20 cellular contexts compared by ENCODE assay signal in the genomic region with DNA sequence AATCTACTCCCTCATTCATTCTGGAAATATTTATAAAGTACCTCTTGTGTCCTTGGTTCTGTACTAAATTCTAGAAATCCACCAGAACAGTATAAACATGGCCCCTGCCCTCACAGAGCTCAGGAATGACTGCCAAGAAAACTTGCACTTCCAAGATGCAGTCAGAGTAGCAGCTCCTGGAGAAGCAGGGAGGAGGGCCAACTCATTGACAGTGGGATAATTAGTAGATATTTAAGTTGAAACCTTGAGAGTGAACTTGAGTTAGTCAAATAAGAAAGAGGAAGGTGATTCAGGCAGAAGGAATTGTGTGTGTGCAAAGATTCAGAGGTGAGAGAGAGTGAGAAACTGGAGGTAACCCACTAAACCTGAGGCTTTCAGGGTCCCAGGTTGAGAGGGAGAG.
DNase-seq lines count a peak whose midpoint lies in the region; ATAC-seq, FAIRE-seq and TF ChIP-seq lines count a peak whose summit lies in the region.
"Had no signal": no experiment of that assay in that cellular context is flagged by ENCODE, and none has a peak within 500 bp of the region (broad histone marks: within the 10 kb centered on the region; RNA-seq: fewer than 3 reads in every experiment).

No MANE protein-coding gene starts in this region.

- no peak overlapping the region for H3K9ac ChIP-seq in PC-3 (ENCODE audit: low read length)
- H3K9ac ChIP-seq in fibroblast of lung (ENCODE audit: insufficient read depth, low read length) = no peak overlapping the region
- H3K9ac ChIP-seq in trophoblast cell (ENCODE audit: low read length) = no peak overlapping the region

- H3K27ac Mint-ChIP-seq in activated T-cell treated with anti-CD3 and anti-CD28 coated beads, Interleukin-2, amount 50 U/mL, for 24 hours = peak overlapping the region; percentile 34
- H3K27ac Mint-ChIP-seq: activated naive CD8-positive, alpha-beta T cell treated with anti-CD3 and anti-CD28 coated beads, Interleukin-2, amount 10 ng/mL, durations not matched to agents 7 days and 5 days; endodermal cell had no signal

- CTCF ChIA-PET in PC-3 (lab: Charles Lee) (no interaction called here), OCI-LY7 (lab: Charles Lee; ENCODE audit: unreplicated experiment) (no interaction called here)

- DNase-seq in activated T-cell treated with anti-CD3 and anti-CD28 coated beads, Interleukin-2, amount 50 U/mL, for 24 hours = no peak
- DNase-seq in activated T-cell treated with anti-CD3 and anti-CD28 coated beads for 4 hours = no peak
- peak; percentile 33 for DNase-seq in PC-3
- DNase-seq in fibroblast of lung (ENCODE audit: low read depth in 2 of 2) = peak; percentile 36 to 85
- DNase-seq in trophoblast cell = no peak
- DNase-seq in frontal cortex (ENCODE audit: low spot score in 2 of 2) = no peak
- no peak for DNase-seq in OCI-LY7 (ENCODE audit: low spot score)
- DNase-seq: activated naive CD8-positive, alpha-beta T cell treated with anti-CD3 and anti-CD28 coated beads, Interleukin-2, amount 10 ng/mL, durations not matched to agents 7 days and 5 days; endodermal cell; GF-D8; head of caudate nucleus; midbrain; NCI-H1092; Right ventricle myocardium superior; stimulated activated naive CD8-positive, alpha-beta T cell treated with anti-CD3 and anti-CD28 coated beads, Interleukin-15, Interleukin-2, amounts not matched to agents 100 U/mL and 50 U/mL, for 24 hours had no signal

- H3K9me3 Mint-ChIP-seq in activated T-cell treated with anti-CD3 and anti-CD28 coated beads, Interleukin-2, amount 50 U/mL, for 24 hours = peaks cover 20% of the 10 kb centered on the region
- H3K9me3 Mint-ChIP-seq: endodermal cell, IgD-negative memory B cell had no signal

- no peak overlapping the region for H3K4me3 ChIP-seq in PC-3 (ENCODE audit: low read length)
- no peak overlapping the region for H3K4me3 ChIP-seq in fibroblast of lung (replicated peaks in 1 of 4; ENCODE audit: control extremely low read depth in 1 of 4, insufficient read depth in 1 of 4, low read depth in 3 of 4, low read length in 4 of 4)
- no peak overlapping the region for H3K4me3 ChIP-seq in trophoblast cell (ENCODE audit: low read depth, low read length)
- H3K4me3 ChIP-seq in OCI-LY7 (ENCODE audit: low read depth, low read length, poor library complexity, severe bottlenecking) = no peak overlapping the region
- H3K4me3 ChIP-seq: skin epidermis had no signal

- H4K12ac ChIP-seq in trophoblast cell (ENCODE audit: low read depth, low read length) = no peak overlapping the region

- H3K27me3 Mint-ChIP-seq in activated T-cell treated with anti-CD3 and anti-CD28 coated beads, Interleukin-2, amount 50 U/mL, for 24 hours = peaks cover 6% of the 10 kb centered on the region
- H3K27me3 Mint-ChIP-seq: activated naive CD8-positive, alpha-beta T cell treated with anti-CD3 and anti-CD28 coated beads, Interleukin-2, amount 10 ng/mL, durations not matched to agents 7 days and 5 days had no signal

- no peaks in the 10 kb centered on the region for H3F3A ChIP-seq in PC-3 (ENCODE audit: low read length, unreplicated experiment)

- intact Hi-C loops in PC-3 (cut with micrococcal nuclease) (no loop called here), OCI-LY7 (cut with micrococcal nuclease; ENCODE audit: unreplicated experiment) (no loop called here)

- H2BK12ac ChIP-seq in trophoblast cell (ENCODE audit: low read length) = no peak overlapping the region

- no peaks in the 10 kb centered on the region for H3K9me2 ChIP-seq in PC-3 (replicated peaks; ENCODE audit: low read length)
- H3K9me2 ChIP-seq in OCI-LY7 (ENCODE audit: insufficient read depth, low read length) = no peaks in the 10 kb centered on the region

- no peak overlapping the region for H3K23ac ChIP-seq in trophoblast cell (ENCODE audit: low read length)

- H2AFZ ChIP-seq in PC-3 (ENCODE audit: low read length) (peak overlapping the region; percentile 40; the same call in 1 of the 2 replicates), fibroblast of lung (ENCODE audit: low read length) (no peak overlapping the region), trophoblast cell (ENCODE audit: insufficient read depth, low read length, poor library complexity) (no peak overlapping the region), OCI-LY7 (ENCODE audit: low read length) (no peak overlapping the region)

- peak; percentile 21; the same call in 1 of the 2 replicates for ATAC-seq in PC-3
- no peak for ATAC-seq in GM21825 (IDR thresholded peaks at IDR 0.05; ENCODE audit: unreplicated experiment)
- ATAC-seq: stimulated activated naive CD8-positive, alpha-beta T cell treated with anti-CD3 and anti-CD28 coated beads, Interleukin-15, Interleukin-2, amounts not matched to agents 100 U/mL and 50 U/mL, for 24 hours had no signal

- peak overlapping the region; percentile 18 for H2BK120ac ChIP-seq in trophoblast cell (ENCODE audit: insufficient read depth, low read length, poor library complexity)

- no peaks in the 10 kb centered on the region for H3K79me2 ChIP-seq in PC-3 (ENCODE audit: low read length)
- H3K79me2 ChIP-seq in fibroblast of lung (ENCODE audit: control insufficient read depth, insufficient read depth, low read length) = no peaks in the 10 kb centered on the region
- H3K79me2 ChIP-seq in trophoblast cell (ENCODE audit: control insufficient read depth, insufficient read depth, low read length, poor library complexity) = peaks cover 2% of the 10 kb centered on the region
- no peaks in the 10 kb centered on the region for H3K79me2 ChIP-seq in OCI-LY7 (ENCODE audit: insufficient read depth, low read depth, low read length)

- peak overlapping the region; percentile 31 for H4K91ac ChIP-seq in trophoblast cell (ENCODE audit: low read depth, low read length)

- H4K8ac ChIP-seq in trophoblast cell (ENCODE audit: low read depth, low read length) = no peak overlapping the region

- H3K27me3 ChIP-seq in PC-3 (ENCODE audit: low read length) = no peaks in the 10 kb centered on the region
- no peaks in the 10 kb centered on the region for H3K27me3 ChIP-seq in fibroblast of lung (ENCODE audit: control insufficient read depth, insufficient read depth, low read length)
- H3K27me3 ChIP-seq in trophoblast cell (ENCODE audit: insufficient read depth, low read length) = no peaks in the 10 kb centered on the region

- POLR2A ChIA-PET in PC-3 (lab: Charles Lee; ENCODE audit: unreplicated experiment) = no interaction called here
- POLR2A ChIA-PET in OCI-LY7 (lab: Charles Lee) = no interaction called here

- TF ChIP-seq CTCF in PC-3 (conservative IDR thresholded peaks at IDR 0.05; ENCODE audit: low read depth, low read length) (no peak), fibroblast of lung (conservative IDR thresholded peaks at IDR 0.05 in 1 of 2, IDR thresholded peaks at IDR 0.05 in 1 of 2; ENCODE audit: low read depth in 1 of 2, low read length in 2 of 2) (no peak), OCI-LY7 (conservative IDR thresholded peaks at IDR 0.05; ENCODE audit: low read length) (no peak)

- H3K4me3 Mint-ChIP-seq in activated T-cell treated with anti-CD3 and anti-CD28 coated beads, Interleukin-2, amount 50 U/mL, for 24 hours = no peak overlapping the region
- H3K4me3 Mint-ChIP-seq: activated naive CD8-positive, alpha-beta T cell treated with anti-CD3 and anti-CD28 coated beads, Interleukin-2, amount 10 ng/mL, durations not matched to agents 7 days and 5 days; endodermal cell had no signal

- no peak overlapping the region for H3K4ac ChIP-seq in trophoblast cell (ENCODE audit: low read depth, low read length)

- BruUV-seq in PC-3 (replicated peaks; lab: Mats Ljungman, UMichigan) (no TSS peak), OCI-LY7 (replicated peaks; lab: Mats Ljungman, UMichigan) (no TSS peak)

- H3K18ac ChIP-seq in trophoblast cell (ENCODE audit: low read length) = no peak overlapping the region

- H3K14ac ChIP-seq in trophoblast cell (ENCODE audit: low read length) = no peak overlapping the region

- no peak overlapping the region for H2BK5ac ChIP-seq in trophoblast cell (ENCODE audit: low read depth, low read length, poor library complexity)

- peaks cover 73% of the 10 kb centered on the region for H3K4me1 Mint-ChIP-seq in activated T-cell treated with anti-CD3 and anti-CD28 coated beads, Interleukin-2, amount 50 U/mL, for 24 hours (ENCODE audit: low read depth)

- H3K4me2 ChIP-seq in PC-3 (ENCODE audit: low read length) (peak overlapping the region; percentile 23; the same call in 1 of the 2 replicates), fibroblast of lung (ENCODE audit: extremely low read depth, insufficient read depth, low read length) (no peak overlapping the region), trophoblast cell (ENCODE audit: low read length) (no peak overlapping the region), OCI-LY7 (ENCODE audit: low read length) (no peak overlapping the region)

- H3K36me3 ChIP-seq in PC-3 (ENCODE audit: low read depth, low read length) (no peaks in the 10 kb centered on the region), fibroblast of lung (ENCODE audit: control insufficient read depth, insufficient read depth, low read length) (no peaks in the 10 kb centered on the region), trophoblast cell (ENCODE audit: control insufficient read depth in 1 of 2, insufficient read depth in 2 of 2, low read length in 2 of 2) (peaks cover 2 to 3% of the 10 kb centered on the region in 2 experiments), OCI-LY7 (ENCODE audit: insufficient read depth, low read length) (no peaks in the 10 kb centered on the region)

- peaks cover 10% of the 10 kb centered on the region for H3K79me1 ChIP-seq in trophoblast cell (ENCODE audit: low read length)

- H3K36me3 Mint-ChIP-seq in activated T-cell treated with anti-CD3 and anti-CD28 coated beads, Interleukin-2, amount 50 U/mL, for 24 hours (ENCODE audit: low read depth) = peaks cover 24% of the 10 kb centered on the region

- peak overlapping the region; percentile 7 for H2AK5ac ChIP-seq in trophoblast cell (ENCODE audit: low read length)

- H3K4me1 ChIP-seq in PC-3 (ENCODE audit: insufficient read depth, low read length) (peaks cover 28% of the 10 kb centered on the region), fibroblast of lung (ENCODE audit: control insufficient read depth, extremely low read depth, insufficient read depth, low read length) (peaks cover 42% of the 10 kb centered on the region), trophoblast cell (ENCODE audit: control insufficient read depth in 1 of 2, insufficient read depth in 2 of 2, low read length in 2 of 2) (peaks cover 15 to 23% of the 10 kb centered on the region in 2 experiments), OCI-LY7 (ENCODE audit: insufficient read depth, low read length, poor library complexity, severe bottlenecking) (peaks cover 16% of the 10 kb centered on the region)

- H4K20me1 ChIP-seq in PC-3 (ENCODE audit: low read length) (no peaks in the 10 kb centered on the region), fibroblast of lung (ENCODE audit: control insufficient read depth, extremely low read depth, insufficient read depth, low read length) (no peaks in the 10 kb centered on the region), OCI-LY7 (ENCODE audit: insufficient read depth, low read length) (no peaks in the 10 kb centered on the region)

- FAIRE-seq in frontal cortex (lab: Jason Lieb, UNC) = no peak
- FAIRE-seq: islet of Langerhans, urothelium cell line had no signal

- no peak overlapping the region for H3K27ac ChIP-seq in PC-3 (ENCODE audit: low read length)
- peak overlapping the region; percentile 73 for H3K27ac ChIP-seq in fibroblast of lung (ENCODE audit: insufficient read depth, low read length)
- H3K27ac ChIP-seq in trophoblast cell (ENCODE audit: low read depth, low read length) = peak overlapping the region; percentile 30
- no peak overlapping the region for H3K27ac ChIP-seq in OCI-LY7 (ENCODE audit: low read depth, low read length, poor library complexity, severe bottlenecking)
- H3K27ac ChIP-seq: skin epidermis had no signal

- H3K9me3 ChIP-seq in PC-3 (ENCODE audit: low read length) (no peaks in the 10 kb centered on the region), fibroblast of lung (ENCODE audit: control insufficient read depth, insufficient read depth, low read depth, low read length) (no peaks in the 10 kb centered on the region), trophoblast cell (ENCODE audit: insufficient read depth, low read depth, low read length) (no peaks in the 10 kb centered on the region), OCI-LY7 (ENCODE audit: low read length) (peaks cover 5% of the 10 kb centered on the region; the same call in 1 of the 2 replicates)

Comparison
In these comparisons a context has a peak if more than half of its experiments do, and no peak if none do; other contexts are left out.
1. DNase-seq: peak in PC-3 (single experiment) and fibroblast of lung (2 of 2); none in activated T-cell treated with anti-CD3 and anti-CD28 coated beads, Interleukin-2, amount 50 U/mL, for 24 hours (single experiment), activated T-cell treated with anti-CD3 and anti-CD28 coated beads for 4 hours (single experiment), trophoblast cell (0 of 2), frontal cortex (0 of 2) and OCI-LY7 (single experiment).
2. H3K27ac ChIP-seq: peak in fibroblast of lung (single experiment) and trophoblast cell (single experiment); none in PC-3 (single experiment) and OCI-LY7 (single experiment).